33 cellular contexts compared by ENCODE assay signal in the genomic region with DNA sequence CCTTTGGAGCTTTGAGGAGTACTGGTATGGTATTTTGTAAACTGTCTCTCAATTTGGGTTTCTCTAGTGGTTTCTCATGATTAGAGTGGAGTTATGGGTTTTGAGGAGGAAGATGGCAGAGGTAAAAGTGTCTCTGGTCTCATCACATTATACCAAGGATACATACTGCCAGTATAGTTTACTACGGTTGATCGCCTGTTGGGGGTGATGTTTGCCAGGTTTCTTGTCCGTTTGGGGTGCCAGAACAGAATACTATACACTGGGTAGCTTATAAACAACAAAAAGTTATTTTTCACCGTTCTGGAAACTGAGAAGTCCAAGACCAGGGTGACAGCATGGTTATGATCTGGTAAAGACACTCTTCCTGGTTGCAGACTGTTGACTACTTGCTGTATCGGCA.
"Had no signal": no experiment of that assay in that cellular context is flagged by ENCODE, and none has a peak within 500 bp of the region (broad histone marks: within the 10 kb centered on the region; RNA-seq: fewer than 3 reads in every experiment).

No MANE protein-coding gene starts in this region.

- DNase-seq: activated CD4-positive, alpha-beta memory T cell treated with anti-CD3 and anti-CD28 coated beads, Interleukin-2, amount 10 ng/mL, durations not matched to agents 7 days and 5 days; activated CD4-positive, alpha-beta T cell treated with anti-CD3 and anti-CD28 coated beads for 1 hour; activated CD4-positive, alpha-beta T cell treated with anti-CD3 and anti-CD28 coated beads, Interleukin-2, amount 10 ng/mL, durations not matched to agents 7 days and 5 days; activated CD8-positive, alpha-beta memory T cell treated with anti-CD3 and anti-CD28 coated beads, Interleukin-2, amount 50 U/mL, for 48 hours; activated gamma-delta T cell; activated naive CD4-positive, alpha-beta T cell treated with anti-CD3 and anti-CD28 coated beads, Interleukin-2, amount 10 ng/mL, durations not matched to agents 7 days and 5 days; activated T-cell treated with anti-CD3 and anti-CD28 coated beads, Interleukin-2, amount 50 U/mL, for 24 hours; amniotic stem cell; brain microvascular endothelial cell; caudate nucleus; cortex of kidney; effector memory CD8-positive, alpha-beta T cell; head of caudate nucleus; hippocampal formation; immature natural killer cell; kidney; left colon; midbrain; naive thymus-derived CD4-positive, alpha-beta T cell; nucleus accumbens; pancreas; retina; sigmoid colon; small intestine; stimulated activated CD4-positive, alpha-beta T cell treated with anti-CD3 and anti-CD28 coated beads, Interleukin-1b, Interleukin-23, amount 100 ng/mL, for 48 hours; stimulated activated naive B cell treated with anti-CD40 and anti-IgM and Interleukin-4, amounts not matched to agents 10 μg/mL and 1 μg/mL and 100 μg/mL, for 72 hours; stomach; T1000; thyroid gland; upper lobe of right lung had no signal

- H3K4me1 ChIP-seq: gastroesophageal sphincter, pancreas, prostate gland, sigmoid colon, stomach, thyroid gland, upper lobe of right lung had no signal

- H3K27me3 ChIP-seq: brain microvascular endothelial cell, gastroesophageal sphincter, pancreas, sigmoid colon, stomach, thyroid gland, upper lobe of right lung had no signal

- H3K27ac ChIP-seq: brain microvascular endothelial cell, gastroesophageal sphincter, pancreas, prostate gland, sigmoid colon, stomach, thyroid gland, upper lobe of right lung had no signal

- H3K9me3 Mint-ChIP-seq: activated CD4-positive, alpha-beta memory T cell treated with anti-CD3 and anti-CD28 coated beads, Interleukin-2, amount 10 ng/mL, durations not matched to agents 7 days and 5 days; activated CD4-positive, alpha-beta T cell treated with anti-CD3 and anti-CD28 coated beads, Interleukin-2, amount 10 ng/mL, durations not matched to agents 7 days and 5 days; activated naive CD4-positive, alpha-beta T cell treated with anti-CD3 and anti-CD28 coated beads, Interleukin-2, amount 10 ng/mL, durations not matched to agents 7 days and 5 days; activated T-cell treated with anti-CD3 and anti-CD28 coated beads, Interleukin-2, amount 50 U/mL, for 24 hours; effector memory CD8-positive, alpha-beta T cell; immature natural killer cell; naive thymus-derived CD4-positive, alpha-beta T cell; stimulated activated naive B cell treated with anti-CD40 and anti-IgM and Interleukin-4, amounts not matched to agents 10 μg/mL and 1 μg/mL and 100 μg/mL, for 72 hours; T-helper 1 cell treated with Interleukin-12 subunit alpha and Interleukin-12 subunit beta and Interleukin-4 antibody, amounts not matched to agents 30 μg/mL and 1 μg/mL, for 36 hours had no signal

- H3K4me1 Mint-ChIP-seq: activated CD4-positive, alpha-beta memory T cell treated with anti-CD3 and anti-CD28 coated beads, Interleukin-2, amount 10 ng/mL, durations not matched to agents 7 days and 5 days; activated CD4-positive, alpha-beta T cell treated with anti-CD3 and anti-CD28 coated beads, Interleukin-2, amount 10 ng/mL, durations not matched to agents 7 days and 5 days; activated naive CD4-positive, alpha-beta T cell treated with anti-CD3 and anti-CD28 coated beads, Interleukin-2, amount 10 ng/mL, durations not matched to agents 7 days and 5 days; immature natural killer cell; naive thymus-derived CD4-positive, alpha-beta T cell; stimulated activated naive B cell treated with anti-CD40 and anti-IgM and Interleukin-4, amounts not matched to agents 10 μg/mL and 1 μg/mL and 100 μg/mL, for 72 hours had no signal

- H3K4me3 ChIP-seq: gastroesophageal sphincter, pancreas, prostate gland, sigmoid colon, stomach, thyroid gland, upper lobe of right lung had no signal

- H3K36me3 ChIP-seq: brain microvascular endothelial cell, gastroesophageal sphincter, pancreas, prostate gland, sigmoid colon, stomach, thyroid gland, upper lobe of right lung had no signal

- H3K36me3 Mint-ChIP-seq: activated naive CD4-positive, alpha-beta T cell treated with anti-CD3 and anti-CD28 coated beads, Interleukin-2, amount 10 ng/mL, durations not matched to agents 7 days and 5 days; immature natural killer cell; naive thymus-derived CD4-positive, alpha-beta T cell; stimulated activated naive B cell treated with anti-CD40 and anti-IgM and Interleukin-4, amounts not matched to agents 10 μg/mL and 1 μg/mL and 100 μg/mL, for 72 hours had no signal

- H3K27ac Mint-ChIP-seq: activated CD4-positive, alpha-beta memory T cell treated with anti-CD3 and anti-CD28 coated beads, Interleukin-2, amount 10 ng/mL, durations not matched to agents 7 days and 5 days; activated CD4-positive, alpha-beta T cell treated with anti-CD3 and anti-CD28 coated beads, Interleukin-2, amount 10 ng/mL, durations not matched to agents 7 days and 5 days; activated naive CD4-positive, alpha-beta T cell treated with anti-CD3 and anti-CD28 coated beads, Interleukin-2, amount 10 ng/mL, durations not matched to agents 7 days and 5 days; activated T-cell treated with anti-CD3 and anti-CD28 coated beads, Interleukin-2, amount 50 U/mL, for 24 hours; effector memory CD8-positive, alpha-beta T cell; immature natural killer cell; naive thymus-derived CD4-positive, alpha-beta T cell; stimulated activated naive B cell treated with anti-CD40 and anti-IgM and Interleukin-4, amounts not matched to agents 10 μg/mL and 1 μg/mL and 100 μg/mL, for 72 hours; T-helper 1 cell treated with Interleukin-12 subunit alpha and Interleukin-12 subunit beta and Interleukin-4 antibody, amounts not matched to agents 30 μg/mL and 1 μg/mL, for 36 hours had no signal

- H3K27me3 Mint-ChIP-seq: activated CD4-positive, alpha-beta memory T cell treated with anti-CD3 and anti-CD28 coated beads, Interleukin-2, amount 10 ng/mL, durations not matched to agents 7 days and 5 days; activated naive CD4-positive, alpha-beta T cell treated with anti-CD3 and anti-CD28 coated beads, Interleukin-2, amount 10 ng/mL, durations not matched to agents 7 days and 5 days; effector memory CD8-positive, alpha-beta T cell had no signal

- ATAC-seq: effector memory CD8-positive, alpha-beta T cell; gastroesophageal sphincter; left colon; naive thymus-derived CD4-positive, alpha-beta T cell; pancreas; stimulated activated naive B cell treated with anti-CD40 and anti-IgM and Interleukin-4, amounts not matched to agents 10 μg/mL and 1 μg/mL and 100 μg/mL, for 72 hours; upper lobe of right lung had no signal

- H3K4me3 Mint-ChIP-seq: activated CD4-positive, alpha-beta memory T cell treated with anti-CD3 and anti-CD28 coated beads, Interleukin-2, amount 10 ng/mL, durations not matched to agents 7 days and 5 days; activated CD4-positive, alpha-beta T cell treated with anti-CD3 and anti-CD28 coated beads, Interleukin-2, amount 10 ng/mL, durations not matched to agents 7 days and 5 days; activated naive CD4-positive, alpha-beta T cell treated with anti-CD3 and anti-CD28 coated beads, Interleukin-2, amount 10 ng/mL, durations not matched to agents 7 days and 5 days; activated T-cell treated with anti-CD3 and anti-CD28 coated beads, Interleukin-2, amount 50 U/mL, for 24 hours; effector memory CD8-positive, alpha-beta T cell; immature natural killer cell; naive thymus-derived CD4-positive, alpha-beta T cell; stimulated activated naive B cell treated with anti-CD40 and anti-IgM and Interleukin-4, amounts not matched to agents 10 μg/mL and 1 μg/mL and 100 μg/mL, for 72 hours; T-helper 1 cell treated with Interleukin-12 subunit alpha and Interleukin-12 subunit beta and Interleukin-4 antibody, amounts not matched to agents 30 μg/mL and 1 μg/mL, for 36 hours had no signal

- H3K9me3 ChIP-seq: gastroesophageal sphincter, pancreas, prostate gland, sigmoid colon, stomach, thyroid gland, upper lobe of right lung had no signal
